ENCODE assay signal across 3 cellular contexts in genomic region chr5:29882036-29882435, GRCh38.
A peak's percentile ranks its signal among the peaks of the same experiment; 100 is the strongest.
TF ChIP-seq lines count a peak whose summit lies in the region.

No MANE protein-coding gene starts in this region.

TF ChIP-seq in A549, 52 proteins besides CTCF, POLR2A, EP300 and RAD21 (continued from another document):
- TF ChIP-seq ZFP36 (IDR thresholded peaks at IDR 0.05; ENCODE audit: borderline replicate concordance, partially characterized antibody) (no peak), NR3C1 (IDR thresholded peaks at IDR 0.05) (no peak), CBX8 (IDR thresholded peaks at IDR 0.05) (no peak), PBX3 (IDR thresholded peaks at IDR 0.05) (no peak)

TF ChIP-seq in IMR-90, 13 proteins besides CTCF, POLR2A, EP300 and RAD21 (continued from another document):
- peak; percentile 86 for TF ChIP-seq MAFK (IDR thresholded peaks at IDR 0.05; ENCODE audit: low read depth, low read length)

TF ChIP-seq in K562, 482 proteins besides CTCF, POLR2A, EP300 and RAD21 (continued from another document):
- TF ChIP-seq ZNF316 (IDR thresholded peaks at IDR 0.05) (peak; percentile 73), MAFF (IDR thresholded peaks at IDR 0.05; ENCODE audit: low read length) (peak; percentile 82), NFIX (CRISPR knock-in tag; IDR thresholded peaks at IDR 0.05; ENCODE audit: low read depth) (no peak), RNF219 (CRISPR knock-in tag; IDR thresholded peaks at IDR 0.05) (no peak), MAFG (tag; conservative IDR thresholded peaks at IDR 0.05) (peak; percentile 52; the same call in 1 of the 2 replicates), POLR3A (IDR thresholded peaks at IDR 0.05; ENCODE audit: borderline replicate concordance, extremely low read depth, insufficient read depth, insufficient read length) (no peak), POLR2B (IDR thresholded peaks at IDR 0.05; ENCODE audit: low read depth, partially characterized antibody) (no peak), MAFK (IDR thresholded peaks at IDR 0.05; ENCODE audit: low read length) (peak; percentile 79), OTX1 (CRISPR knock-in tag; IDR thresholded peaks at IDR 0.05) (no peak), ADNP (tag; IDR thresholded peaks at IDR 0.05) (no peak), NFIC (IDR thresholded peaks at IDR 0.05) (no peak), BACH1 (tag; IDR thresholded peaks at IDR 0.05) (no peak), ZNF324 (CRISPR knock-in tag; IDR thresholded peaks at IDR 0.05) (no peak), GABPB2 (CRISPR knock-in tag; conservative IDR thresholded peaks at IDR 0.05) (no peak), NRF1 (conservative IDR thresholded peaks at IDR 0.05 in 1 of 2, IDR thresholded peaks at IDR 0.05 in 1 of 2) (no peak), E2F1 (CRISPR knock-in tag; IDR thresholded peaks at IDR 0.05) (no peak)
